Comparison of ENCODE assay signal across 11 cellular contexts in the genomic region with DNA sequence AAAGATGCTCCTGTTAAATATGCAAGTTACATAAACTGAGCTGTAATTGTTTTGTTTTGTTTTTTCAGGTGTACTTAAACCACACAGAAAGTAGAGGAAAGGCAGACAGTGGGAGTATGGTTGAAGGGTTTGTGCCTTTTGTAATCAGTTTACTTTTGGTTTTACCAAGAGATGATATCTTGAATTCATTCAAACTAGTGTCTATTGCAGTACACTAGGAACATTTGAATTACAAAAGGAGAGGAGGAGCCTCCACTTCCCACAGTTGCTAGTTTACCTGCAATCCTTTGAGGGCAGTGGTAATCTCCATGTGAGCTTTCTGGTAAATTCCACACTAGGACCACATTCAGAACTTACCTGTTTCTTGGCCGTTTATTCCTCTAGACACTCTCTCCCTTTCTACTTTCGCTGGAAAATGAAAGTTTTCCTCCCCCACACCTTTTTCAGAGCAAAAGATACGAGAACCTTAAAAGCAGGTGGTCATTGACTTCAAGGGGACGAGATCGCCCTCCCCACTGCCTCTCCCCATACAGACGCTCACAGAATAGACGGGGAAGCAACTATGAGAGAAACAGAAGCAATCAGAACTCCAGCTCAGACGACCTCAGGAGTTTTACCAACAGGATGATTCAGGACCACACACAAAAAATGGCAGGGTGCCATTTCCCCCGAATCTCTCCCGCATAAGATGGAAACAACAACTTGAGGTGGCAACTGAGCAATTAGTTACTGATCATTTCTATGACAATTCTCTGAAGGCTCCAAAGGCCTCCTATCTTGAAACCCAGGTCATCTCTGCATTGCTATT. TPM values are rescaled to one million over a fixed set of nuclear protein-coding genes. Genes with fewer than 3 reads are reported as not detected.
DNase-seq lines count a peak whose midpoint lies in the region; ATAC-seq and TF ChIP-seq lines count a peak whose summit lies in the region.
"Had no signal": no experiment of that assay in that cellular context is flagged by ENCODE, and none has a peak within 500 bp of the region (broad histone marks: within the 10 kb centered on the region; RNA-seq: fewer than 3 reads in every experiment).

No MANE protein-coding gene starts in this region.

- H3K36me3 ChIP-seq in heart right ventricle = no peaks in the 10 kb centered on the region
- peaks cover 4% of the 10 kb centered on the region; the same call in 1 of the 2 replicates for H3K36me3 ChIP-seq in iPS-20b (ENCODE audit: insufficient read depth, low read depth, low read length)
- H3K36me3 ChIP-seq in upper lobe of left lung = no peaks in the 10 kb centered on the region

- DNase-seq in left cardiac atrium (peak; percentile 25), heart right ventricle (no peak), WTC11 (ENCODE audit: low spot score) (no peak), upper lobe of left lung (no peak), mucosa of gallbladder (ENCODE audit: low spot score) (no peak), retina (no peak), NCI-H146 (lab: John Stamatoyannopoulos, UW) (no peak)
- DNase-seq: activated CD8-positive, alpha-beta T cell treated with anti-CD3 and anti-CD28 coated beads for 36 hours had no signal

- peak overlapping the region in 1 of 10 donors; percentile 23 for H3K27ac ChIP-seq in heart right ventricle
- peak overlapping the region; percentile 3 for H3K27ac ChIP-seq in iPS-20b (ENCODE audit: low read length)
- peak overlapping the region; percentile 6 to 93 (median 16) for H3K27ac ChIP-seq in upper lobe of left lung
- H3K27ac ChIP-seq: C4-2B had no signal

- intact Hi-C loops in left cardiac atrium (cut with DNase I) = no loop called here
- intact Hi-C loops in heart right ventricle (cut with DNase I) = no loop called here

- peaks cover 21% of the 10 kb centered on the region for H3K36me3 Mint-ChIP-seq in WTC11

- TF ChIP-seq CTCF in heart right ventricle (IDR thresholded peaks at IDR 0.05) (no peak), WTC11 (IDR thresholded peaks at IDR 0.05) (no peak), upper lobe of left lung (IDR thresholded peaks at IDR 0.05) (no peak)

- H3K4me3 ChIP-seq in heart right ventricle = peak overlapping the region in 2 of 10 donors; percentile 5 to 61
- H3K4me3 ChIP-seq in iPS-20b (ENCODE audit: low read length) = peak overlapping the region; percentile 92
- H3K4me3 ChIP-seq in upper lobe of left lung = peak overlapping the region in 3 of 4 donors; percentile 43 to 56 (median 52)

- no peak for TF ChIP-seq POLR2A in upper lobe of left lung (IDR thresholded peaks at IDR 0.05)

- POLR2A ChIA-PET in WTC11 (lab: Charles Lee) = no interaction called here

- peaks cover 71% of the 10 kb centered on the region for H3K4me1 Mint-ChIP-seq in WTC11

- H3K9ac ChIP-seq in iPS-20b (ENCODE audit: low read depth, low read length) = peak overlapping the region; percentile 91; the same call in 1 of the 2 replicates

- 47 to 52% methylated on average over 10 of the region's 10 CpGs for WGBS in heart right ventricle, 2 donors
- 40 to 46% methylated on average over 10 of the region's 10 CpGs for WGBS in upper lobe of left lung, 2 donors

- peaks cover 0 to 54% (median 0%) of the 10 kb centered on the region in 9 donors for H3K4me1 ChIP-seq in heart right ventricle
- peaks cover 37% of the 10 kb centered on the region for H3K4me1 ChIP-seq in iPS-20b (ENCODE audit: insufficient read depth, low read length)
- peaks cover 7 to 22% (median 10%) of the 10 kb centered on the region in 4 donors for H3K4me1 ChIP-seq in upper lobe of left lung

- H3K27me3 ChIP-seq in heart right ventricle (peaks cover 0 to 60% (median 40%) of the 10 kb centered on the region in 7 donors), iPS-20b (ENCODE audit: insufficient read depth, low read length) (no peaks in the 10 kb centered on the region; the same call in 1 of the 2 replicates), upper lobe of left lung (no peaks in the 10 kb centered on the region)

- ATAC-seq in left cardiac atrium (no peak), heart right ventricle (no peak), WTC11 (no peak; the same call in 1 of the 2 replicates), upper lobe of left lung (ENCODE audit: low FRiP score in 2 of 2) (no peak)
- ATAC-seq: activated CD8-positive, alpha-beta T cell treated with anti-CD3 and anti-CD28 coated beads for 36 hours; left colon had no signal

- H3K9me3 Mint-ChIP-seq in WTC11 = no peaks in the 10 kb centered on the region
- H3K9me3 Mint-ChIP-seq: activated CD8-positive, alpha-beta T cell treated with anti-CD3 and anti-CD28 coated beads for 36 hours had no signal

- H3K27me3 Mint-ChIP-seq in WTC11 (ENCODE audit: low read depth) = no peaks in the 10 kb centered on the region

- H3K4me3 Mint-ChIP-seq in WTC11 = peak overlapping the region; percentile 87
- H3K4me3 Mint-ChIP-seq: activated CD8-positive, alpha-beta T cell treated with anti-CD3 and anti-CD28 coated beads for 36 hours had no signal

- CTCF ChIA-PET in WTC11 (lab: Charles Lee) = interaction anchor here (0.6 kb wide), 1 partner anchor 15 kb away, joined by 3 read pairs; no protein-coding TSS in a partner anchor

- peak overlapping the region; percentile 98 for H3K27ac Mint-ChIP-seq in WTC11
- H3K27ac Mint-ChIP-seq: activated CD8-positive, alpha-beta T cell treated with anti-CD3 and anti-CD28 coated beads for 36 hours had no signal

- TF ChIP-seq EP300 in upper lobe of left lung (IDR thresholded peaks at IDR 0.05) = no peak

- no peaks in the 10 kb centered on the region for H3K9me3 ChIP-seq in heart right ventricle
- H3K9me3 ChIP-seq in iPS-20b (ENCODE audit: insufficient read depth, low read depth, low read length) = no peaks in the 10 kb centered on the region
- no peaks in the 10 kb centered on the region for H3K9me3 ChIP-seq in upper lobe of left lung

TF ChIP-seq in WTC11, 78 proteins besides CTCF, POLR2A, EP300 and RAD21:
- TF ChIP-seq FOXP4 (CRISPR knock-in tag; IDR thresholded peaks at IDR 0.05) (peak; percentile 20; the same call in 1 of the 2 replicates), ZNF423 (CRISPR knock-in tag; IDR thresholded peaks at IDR 0.05) (no peak), ATF1 (CRISPR knock-in tag; IDR thresholded peaks at IDR 0.05) (no peak)
- TF ChIP-seq, protein P1, sequence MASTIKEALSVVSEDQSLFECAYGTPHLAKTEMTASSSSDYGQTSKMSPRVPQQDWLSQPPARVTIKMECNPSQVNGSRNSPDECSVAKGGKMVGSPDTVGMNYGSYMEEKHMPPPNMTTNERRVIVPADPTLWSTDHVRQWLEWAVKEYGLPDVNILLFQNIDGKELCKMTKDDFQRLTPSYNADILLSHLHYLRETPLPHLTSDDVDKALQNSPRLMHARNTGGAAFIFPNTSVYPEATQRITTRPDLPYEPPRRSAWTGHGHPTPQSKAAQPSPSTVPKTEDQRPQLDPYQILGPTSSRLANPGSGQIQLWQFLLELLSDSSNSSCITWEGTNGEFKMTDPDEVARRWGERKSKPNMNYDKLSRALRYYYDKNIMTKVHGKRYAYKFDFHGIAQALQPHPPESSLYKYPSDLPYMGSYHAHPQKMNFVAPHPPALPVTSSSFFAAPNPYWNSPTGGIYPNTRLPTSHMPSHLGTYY (CRISPR knock-in tag; IDR thresholded peaks at IDR 0.05) = no peak

RNA-seq across cellular contexts. Expression of gene RBM47, which starts 3.3 kb away (rescaled TPM):
- total RNA-seq in left cardiac atrium (10 to 100 TPM in 1 of 2 donors, 1 to 10 TPM in 1; 9.6 to 10.8 TPM), heart right ventricle (10 to 100 TPM in 1 of 10 donors, 1 to 10 TPM in 7, under 1 TPM in 2; 0.71 to 14.0 (median 2.5) TPM), WTC11 (2021) (89.0 to 97.9 TPM (median 92.5 TPM) in 3 replicates), upper lobe of left lung (100 to 1,000 TPM; 111 to 448 (median 149) TPM), mucosa of gallbladder (143 TPM)
- 1 to 10 TPM in 1 of 2 donors, under 1 TPM in 1; 0.41 to 1.8 TPM for polyA plus RNA-seq in heart right ventricle
